ENCODE assay signal across 23 cellular contexts in genomic region chr6:157386023-157386422, GRCh38.
"Had no signal": no experiment of that assay in that cellular context is flagged by ENCODE, and none has a peak within 500 bp of the region (broad histone marks: within the 10 kb centered on the region; RNA-seq: fewer than 3 reads in every experiment).

No MANE protein-coding gene starts in this region.

- H3K27me3 ChIP-seq: dorsolateral prefrontal cortex, esophagus muscularis mucosa, foreskin keratinocyte, gastroesophageal sphincter, heart right ventricle, left lung had no signal

- FAIRE-seq: colon, endothelial cell of umbilical vein, frontal cortex, islet of Langerhans, keratinocyte had no signal

- ATAC-seq: foreskin keratinocyte, gastroesophageal sphincter, heart right ventricle, left lung, left ventricle myocardium superior, lower lobe of right lung, mucosa of descending colon had no signal

- DNase-seq: dermis blood vessel endothelial cell; dorsolateral prefrontal cortex; effector CD4-positive, alpha-beta T cell; effector memory CD4-positive, alpha-beta T cell; foreskin keratinocyte; glutamatergic neuron; heart right ventricle; hippocampal formation; left cardiac atrium; left lung; left ventricle myocardium superior; lower lobe of right lung; mesenchymal stem cell; mucosa of descending colon; naive B cell had no signal

- H3K36me3 ChIP-seq: esophagus muscularis mucosa, gastroesophageal sphincter, left lung, lower lobe of right lung had no signal

- H3K4me3 ChIP-seq: coronary artery, esophagus muscularis mucosa, gastroesophageal sphincter, heart right ventricle, left lung, lower lobe of right lung, mucosa of descending colon had no signal

- H3K27ac ChIP-seq: coronary artery, esophagus muscularis mucosa, foreskin keratinocyte, gastroesophageal sphincter, heart right ventricle, left lung, lower lobe of right lung had no signal

- H3K4me1 ChIP-seq: foreskin keratinocyte had no signal
